In the genomic region with DNA sequence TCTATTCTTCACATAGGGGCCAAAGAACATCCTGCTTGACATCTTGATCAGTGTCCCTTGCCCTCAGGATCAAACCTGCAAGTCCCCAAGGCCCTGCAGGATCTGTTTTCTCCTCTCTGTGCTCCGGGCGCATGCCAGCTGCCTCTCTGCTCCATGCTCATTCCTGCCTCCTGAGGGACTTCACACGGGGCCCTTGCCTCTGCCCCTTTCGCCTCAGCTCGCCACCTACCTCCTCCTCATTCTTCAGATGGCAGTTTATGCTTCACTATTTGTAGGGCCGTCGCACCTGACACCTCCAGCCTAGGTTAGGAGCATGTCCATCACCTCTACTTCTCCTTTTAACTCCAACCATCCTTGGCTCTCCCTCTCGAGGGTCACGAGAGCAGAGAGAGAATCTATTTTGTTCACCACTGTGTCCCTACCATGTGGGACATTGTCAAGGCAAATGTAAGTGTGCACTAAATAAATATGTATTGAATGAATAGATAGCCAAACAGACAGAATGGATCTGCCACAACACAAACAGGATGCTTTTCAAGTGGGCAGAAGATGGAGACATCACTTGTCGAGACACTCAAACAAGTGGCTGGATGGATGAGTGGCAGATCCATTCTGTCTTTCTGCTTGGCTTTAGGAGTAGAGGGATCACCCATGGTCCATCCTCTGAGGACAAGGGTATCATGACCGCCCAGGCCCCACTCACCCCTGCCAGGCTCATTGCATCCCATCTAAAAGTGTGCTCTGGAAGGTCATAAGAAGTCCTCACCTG, we compare ENCODE assay signal across 1 cellular context.
TF ChIP-seq lines count a peak whose summit lies in the region.

No MANE protein-coding gene starts in this region.

TF ChIP-seq in IMR-90, 13 proteins besides CTCF, POLR2A, EP300 and RAD21:
- no peak for TF ChIP-seq RFX5 (IDR thresholded peaks at IDR 0.05; ENCODE audit: low read depth, low read length)
- TF ChIP-seq BHLHE40 (IDR thresholded peaks at IDR 0.05; ENCODE audit: low read depth, low read length) = no peak
- TF ChIP-seq SMC3 (IDR thresholded peaks at IDR 0.05; ENCODE audit: low read depth, low read length) = no peak
- no peak for TF ChIP-seq MXI1 (IDR thresholded peaks at IDR 0.05; ENCODE audit: borderline replicate concordance, low read depth, low read length)
- TF ChIP-seq NFE2L2 (IDR thresholded peaks at IDR 0.05; ENCODE audit: low read depth, low read length) = no peak
- no peak for TF ChIP-seq FOS (IDR thresholded peaks at IDR 0.05; ENCODE audit: low read depth, low read length)
- TF ChIP-seq MAZ (IDR thresholded peaks at IDR 0.05; ENCODE audit: borderline replicate concordance, low read depth, low read length) = no peak
